1 cellular context compared by ENCODE assay signal in the genomic region with DNA sequence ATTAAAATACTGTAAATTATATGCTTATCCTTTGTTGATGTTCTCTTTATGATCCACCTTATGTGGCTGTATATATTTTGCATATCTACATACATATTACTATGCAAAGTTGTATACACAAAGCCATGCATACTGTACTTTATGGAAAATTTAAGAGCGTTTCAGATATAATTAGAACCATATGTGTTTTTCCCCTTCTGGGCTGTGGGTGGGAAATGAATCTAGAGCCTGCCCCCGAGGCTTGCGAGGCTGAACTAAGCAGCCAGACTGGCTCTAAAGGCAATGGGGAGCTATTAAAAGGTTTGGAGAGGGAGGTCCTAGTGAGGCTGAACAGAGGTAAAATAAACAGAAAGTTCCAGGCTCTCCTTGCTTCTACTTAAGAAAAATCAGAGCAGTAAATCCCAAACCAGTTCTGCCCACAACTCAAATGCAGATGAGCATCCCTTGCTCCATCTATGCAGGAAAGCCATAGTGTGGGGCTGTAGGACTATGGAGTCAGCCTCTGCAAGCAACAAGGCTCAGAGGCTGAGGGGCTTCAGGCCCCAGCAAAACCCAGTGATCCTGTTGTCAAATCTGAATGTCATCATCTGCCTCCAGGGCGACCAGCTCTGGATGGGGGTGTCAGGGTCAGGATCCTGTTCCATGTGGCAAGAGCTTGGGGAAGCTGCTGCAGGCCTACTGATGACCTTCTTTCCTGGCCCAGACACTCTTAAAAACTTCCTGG.
A peak's percentile ranks its signal among the peaks of the same experiment; 100 is the strongest.
TF ChIP-seq lines count a peak whose summit lies in the region.

No MANE protein-coding gene starts in this region.

TF ChIP-seq in GM12878, 131 proteins besides CTCF, POLR2A, EP300 and RAD21:
- TF ChIP-seq, protein P1, sequence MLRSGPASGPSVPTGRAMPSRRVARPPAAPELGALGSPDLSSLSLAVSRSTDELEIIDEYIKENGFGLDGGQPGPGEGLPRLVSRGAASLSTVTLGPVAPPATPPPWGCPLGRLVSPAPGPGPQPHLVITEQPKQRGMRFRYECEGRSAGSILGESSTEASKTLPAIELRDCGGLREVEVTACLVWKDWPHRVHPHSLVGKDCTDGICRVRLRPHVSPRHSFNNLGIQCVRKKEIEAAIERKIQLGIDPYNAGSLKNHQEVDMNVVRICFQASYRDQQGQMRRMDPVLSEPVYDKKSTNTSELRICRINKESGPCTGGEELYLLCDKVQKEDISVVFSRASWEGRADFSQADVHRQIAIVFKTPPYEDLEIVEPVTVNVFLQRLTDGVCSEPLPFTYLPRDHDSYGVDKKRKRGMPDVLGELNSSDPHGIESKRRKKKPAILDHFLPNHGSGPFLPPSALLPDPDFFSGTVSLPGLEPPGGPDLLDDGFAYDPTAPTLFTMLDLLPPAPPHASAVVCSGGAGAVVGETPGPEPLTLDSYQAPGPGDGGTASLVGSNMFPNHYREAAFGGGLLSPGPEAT (IDR thresholded peaks at IDR 0.05; ENCODE audit: low read depth): peak; percentile 72
- TF ChIP-seq, protein P2, sequence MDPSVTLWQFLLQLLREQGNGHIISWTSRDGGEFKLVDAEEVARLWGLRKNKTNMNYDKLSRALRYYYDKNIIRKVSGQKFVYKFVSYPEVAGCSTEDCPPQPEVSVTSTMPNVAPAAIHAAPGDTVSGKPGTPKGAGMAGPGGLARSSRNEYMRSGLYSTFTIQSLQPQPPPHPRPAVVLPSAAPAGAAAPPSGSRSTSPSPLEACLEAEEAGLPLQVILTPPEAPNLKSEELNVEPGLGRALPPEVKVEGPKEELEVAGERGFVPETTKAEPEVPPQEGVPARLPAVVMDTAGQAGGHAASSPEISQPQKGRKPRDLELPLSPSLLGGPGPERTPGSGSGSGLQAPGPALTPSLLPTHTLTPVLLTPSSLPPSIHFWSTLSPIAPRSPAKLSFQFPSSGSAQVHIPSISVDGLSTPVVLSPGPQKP (IDR thresholded peaks at IDR 0.05; ENCODE audit: low read depth, low read length): no peak
- peak in 1 of 2 experiments; percentile 23; a peak in 1 of 4 replicates for TF ChIP-seq ETV6 (conservative IDR thresholded peaks at IDR 0.05 in 1 of 2, IDR thresholded peaks at IDR 0.05 in 1 of 2; ENCODE audit: borderline replicate concordance in 1 of 2, low read depth in 1 of 2)
- TF ChIP-seq, protein P3, sequence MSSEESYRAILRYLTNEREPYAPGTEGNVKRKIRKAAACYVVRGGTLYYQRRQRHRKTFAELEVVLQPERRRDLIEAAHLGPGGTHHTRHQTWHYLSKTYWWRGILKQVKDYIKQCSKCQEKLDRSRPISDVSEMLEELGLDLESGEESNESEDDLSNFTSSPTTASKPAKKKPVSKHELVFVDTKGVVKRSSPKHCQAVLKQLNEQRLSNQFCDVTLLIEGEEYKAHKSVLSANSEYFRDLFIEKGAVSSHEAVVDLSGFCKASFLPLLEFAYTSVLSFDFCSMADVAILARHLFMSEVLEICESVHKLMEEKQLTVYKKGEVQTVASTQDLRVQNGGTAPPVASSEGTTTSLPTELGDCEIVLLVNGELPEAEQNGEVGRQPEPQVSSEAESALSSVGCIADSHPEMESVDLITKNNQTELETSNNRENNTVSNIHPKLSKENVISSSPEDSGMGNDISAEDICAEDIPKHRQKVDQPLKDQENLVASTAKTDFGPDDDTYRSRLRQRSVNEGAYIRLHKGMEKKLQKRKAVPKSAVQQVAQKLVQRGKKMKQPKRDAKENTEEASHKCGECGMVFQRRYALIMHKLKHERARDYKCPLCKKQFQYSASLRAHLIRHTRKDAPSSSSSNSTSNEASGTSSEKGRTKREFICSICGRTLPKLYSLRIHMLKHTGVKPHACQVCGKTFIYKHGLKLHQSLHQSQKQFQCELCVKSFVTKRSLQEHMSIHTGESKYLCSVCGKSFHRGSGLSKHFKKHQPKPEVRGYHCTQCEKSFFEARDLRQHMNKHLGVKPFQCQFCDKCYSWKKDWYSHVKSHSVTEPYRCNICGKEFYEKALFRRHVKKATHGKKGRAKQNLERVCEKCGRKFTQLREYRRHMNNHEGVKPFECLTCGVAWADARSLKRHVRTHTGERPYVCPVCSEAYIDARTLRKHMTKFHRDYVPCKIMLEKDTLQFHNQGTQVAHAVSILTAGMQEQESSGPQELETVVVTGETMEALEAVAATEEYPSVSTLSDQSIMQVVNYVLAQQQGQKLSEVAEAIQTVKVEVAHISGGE (CRISPR knock-in tag; IDR thresholded peaks at IDR 0.05): no peak
- TF ChIP-seq MEF2A (IDR thresholded peaks at IDR 0.05; ENCODE audit: insufficient read depth, low read depth, low read length): peak; percentile 79
- TF ChIP-seq ZSCAN29 (IDR thresholded peaks at IDR 0.05): no peak
- TF ChIP-seq, protein P4, sequence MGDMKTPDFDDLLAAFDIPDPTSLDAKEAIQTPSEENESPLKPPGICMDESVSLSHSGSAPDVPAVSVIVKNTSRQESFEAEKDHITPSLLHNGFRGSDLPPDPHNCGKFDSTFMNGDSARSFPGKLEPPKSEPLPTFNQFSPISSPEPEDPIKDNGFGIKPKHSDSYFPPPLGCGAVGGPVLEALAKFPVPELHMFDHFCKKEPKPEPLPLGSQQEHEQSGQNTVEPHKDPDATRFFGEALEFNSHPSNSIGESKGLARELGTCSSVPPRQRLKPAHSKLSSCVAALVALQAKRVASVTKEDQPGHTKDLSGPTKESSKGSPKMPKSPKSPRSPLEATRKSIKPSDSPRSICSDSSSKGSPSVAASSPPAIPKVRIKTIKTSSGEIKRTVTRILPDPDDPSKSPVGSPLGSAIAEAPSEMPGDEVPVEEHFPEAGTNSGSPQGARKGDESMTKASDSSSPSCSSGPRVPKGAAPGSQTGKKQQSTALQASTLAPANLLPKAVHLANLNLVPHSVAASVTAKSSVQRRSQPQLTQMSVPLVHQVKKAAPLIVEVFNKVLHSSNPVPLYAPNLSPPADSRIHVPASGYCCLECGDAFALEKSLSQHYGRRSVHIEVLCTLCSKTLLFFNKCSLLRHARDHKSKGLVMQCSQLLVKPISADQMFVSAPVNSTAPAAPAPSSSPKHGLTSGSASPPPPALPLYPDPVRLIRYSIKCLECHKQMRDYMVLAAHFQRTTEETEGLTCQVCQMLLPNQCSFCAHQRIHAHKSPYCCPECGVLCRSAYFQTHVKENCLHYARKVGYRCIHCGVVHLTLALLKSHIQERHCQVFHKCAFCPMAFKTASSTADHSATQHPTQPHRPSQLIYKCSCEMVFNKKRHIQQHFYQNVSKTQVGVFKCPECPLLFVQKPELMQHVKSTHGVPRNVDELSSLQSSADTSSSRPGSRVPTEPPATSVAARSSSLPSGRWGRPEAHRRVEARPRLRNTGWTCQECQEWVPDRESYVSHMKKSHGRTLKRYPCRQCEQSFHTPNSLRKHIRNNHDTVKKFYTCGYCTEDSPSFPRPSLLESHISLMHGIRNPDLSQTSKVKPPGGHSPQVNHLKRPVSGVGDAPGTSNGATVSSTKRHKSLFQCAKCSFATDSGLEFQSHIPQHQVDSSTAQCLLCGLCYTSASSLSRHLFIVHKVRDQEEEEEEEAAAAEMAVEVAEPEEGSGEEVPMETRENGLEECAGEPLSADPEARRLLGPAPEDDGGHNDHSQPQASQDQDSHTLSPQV (IDR thresholded peaks at IDR 0.05): 0 out of 2 replicates have a peak, but pooled peaks have one; percentile 31
- peak; percentile 54 to 67; a peak in 2 of 4 replicates for TF ChIP-seq IKZF2 (IDR thresholded peaks at IDR 0.05)
- TF ChIP-seq RUNX3 (IDR thresholded peaks at IDR 0.05; ENCODE audit: low read length): peak; percentile 45; the same call in 1 of the 2 replicates
- TF ChIP-seq SMARCA5 (IDR thresholded peaks at IDR 0.05): 0 out of 2 replicates have a peak, but pooled peaks have one; percentile 15
- TF ChIP-seq, protein P5, sequence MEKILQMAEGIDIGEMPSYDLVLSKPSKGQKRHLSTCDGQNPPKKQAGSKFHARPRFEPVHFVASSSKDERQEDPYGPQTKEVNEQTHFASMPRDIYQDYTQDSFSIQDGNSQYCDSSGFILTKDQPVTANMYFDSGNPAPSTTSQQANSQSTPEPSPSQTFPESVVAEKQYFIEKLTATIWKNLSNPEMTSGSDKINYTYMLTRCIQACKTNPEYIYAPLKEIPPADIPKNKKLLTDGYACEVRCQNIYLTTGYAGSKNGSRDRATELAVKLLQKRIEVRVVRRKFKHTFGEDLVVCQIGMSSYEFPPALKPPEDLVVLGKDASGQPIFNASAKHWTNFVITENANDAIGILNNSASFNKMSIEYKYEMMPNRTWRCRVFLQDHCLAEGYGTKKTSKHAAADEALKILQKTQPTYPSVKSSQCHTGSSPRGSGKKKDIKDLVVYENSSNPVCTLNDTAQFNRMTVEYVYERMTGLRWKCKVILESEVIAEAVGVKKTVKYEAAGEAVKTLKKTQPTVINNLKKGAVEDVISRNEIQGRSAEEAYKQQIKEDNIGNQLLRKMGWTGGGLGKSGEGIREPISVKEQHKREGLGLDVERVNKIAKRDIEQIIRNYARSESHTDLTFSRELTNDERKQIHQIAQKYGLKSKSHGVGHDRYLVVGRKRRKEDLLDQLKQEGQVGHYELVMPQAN (conservative IDR thresholded peaks at IDR 0.05): no peak
- TF ChIP-seq, protein P6, sequence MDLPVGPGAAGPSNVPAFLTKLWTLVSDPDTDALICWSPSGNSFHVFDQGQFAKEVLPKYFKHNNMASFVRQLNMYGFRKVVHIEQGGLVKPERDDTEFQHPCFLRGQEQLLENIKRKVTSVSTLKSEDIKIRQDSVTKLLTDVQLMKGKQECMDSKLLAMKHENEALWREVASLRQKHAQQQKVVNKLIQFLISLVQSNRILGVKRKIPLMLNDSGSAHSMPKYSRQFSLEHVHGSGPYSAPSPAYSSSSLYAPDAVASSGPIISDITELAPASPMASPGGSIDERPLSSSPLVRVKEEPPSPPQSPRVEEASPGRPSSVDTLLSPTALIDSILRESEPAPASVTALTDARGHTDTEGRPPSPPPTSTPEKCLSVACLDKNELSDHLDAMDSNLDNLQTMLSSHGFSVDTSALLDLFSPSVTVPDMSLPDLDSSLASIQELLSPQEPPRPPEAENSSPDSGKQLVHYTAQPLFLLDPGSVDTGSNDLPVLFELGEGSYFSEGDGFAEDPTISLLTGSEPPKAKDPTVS (IDR thresholded peaks at IDR 0.05; ENCODE audit: low read depth, low read length): no peak
- TF ChIP-seq KAT2A (conservative IDR thresholded peaks at IDR 0.05; ENCODE audit: control insufficient read depth, low read depth, low read length): no peak
- peak; percentile 62 for TF ChIP-seq EED (IDR thresholded peaks at IDR 0.05; ENCODE audit: low read depth)
- TF ChIP-seq, protein P7, sequence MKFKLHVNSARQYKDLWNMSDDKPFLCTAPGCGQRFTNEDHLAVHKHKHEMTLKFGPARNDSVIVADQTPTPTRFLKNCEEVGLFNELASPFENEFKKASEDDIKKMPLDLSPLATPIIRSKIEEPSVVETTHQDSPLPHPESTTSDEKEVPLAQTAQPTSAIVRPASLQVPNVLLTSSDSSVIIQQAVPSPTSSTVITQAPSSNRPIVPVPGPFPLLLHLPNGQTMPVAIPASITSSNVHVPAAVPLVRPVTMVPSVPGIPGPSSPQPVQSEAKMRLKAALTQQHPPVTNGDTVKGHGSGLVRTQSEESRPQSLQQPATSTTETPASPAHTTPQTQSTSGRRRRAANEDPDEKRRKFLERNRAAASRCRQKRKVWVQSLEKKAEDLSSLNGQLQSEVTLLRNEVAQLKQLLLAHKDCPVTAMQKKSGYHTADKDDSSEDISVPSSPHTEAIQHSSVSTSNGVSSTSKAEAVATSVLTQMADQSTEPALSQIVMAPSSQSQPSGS (IDR thresholded peaks at IDR 0.05; ENCODE audit: low read length): 0 out of 2 replicates have a peak, but pooled peaks have one; percentile 32
- TF ChIP-seq NR2F1 (conservative IDR thresholded peaks at IDR 0.05): peak; percentile 32; the same call in 1 of the 2 replicates
- peak; percentile 74 for TF ChIP-seq MEF2B (IDR thresholded peaks at IDR 0.05; ENCODE audit: partially characterized antibody, poor library complexity, severe bottlenecking)
- TF ChIP-seq MTA2 (IDR thresholded peaks at IDR 0.05; ENCODE audit: low read depth): peak; percentile 62; the same call in 1 of the 2 replicates
- TF ChIP-seq MTA3 (IDR thresholded peaks at IDR 0.05; ENCODE audit: borderline replicate concordance, low read length): peak; percentile 41; the same call in 1 of the 2 replicates
- TF ChIP-seq POLR2AphosphoS2 (IDR thresholded peaks at IDR 0.05; ENCODE audit: low read depth, low read length): no peak
- no peak for TF ChIP-seq MXI1 (IDR thresholded peaks at IDR 0.05; ENCODE audit: low read depth, low read length)
- 0 out of 2 replicates have a peak, but pooled peaks have one; percentile 12 for TF ChIP-seq POLR2AphosphoS5 (IDR thresholded peaks at IDR 0.05; ENCODE audit: low read length)
